ENCODE assay signal across 20 cellular contexts in the genomic region with DNA sequence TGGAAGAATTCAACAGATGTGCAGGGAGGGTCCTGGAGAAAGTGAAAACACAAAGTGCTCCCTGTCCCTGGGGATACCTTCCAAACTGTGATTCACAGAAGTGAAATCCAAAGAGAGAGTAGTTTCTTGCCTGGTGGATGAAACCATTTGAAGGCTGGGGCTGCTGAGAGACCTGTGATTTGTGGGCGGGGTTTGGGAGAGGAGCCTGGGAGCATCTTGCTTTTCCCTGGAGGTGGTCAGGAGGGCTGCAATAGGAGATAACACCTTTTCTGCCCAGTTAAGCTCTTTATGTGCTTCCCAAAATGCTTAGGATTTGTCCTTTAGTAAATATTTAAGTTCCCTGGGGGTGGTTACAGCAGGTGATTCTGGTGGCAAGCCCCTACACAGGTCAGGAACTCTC.
DNase-seq lines count a peak whose midpoint lies in the region; ATAC-seq and TF ChIP-seq lines count a peak whose summit lies in the region.
"Had no signal": no experiment of that assay in that cellular context is flagged by ENCODE, and none has a peak within 500 bp of the region (broad histone marks: within the 10 kb centered on the region; RNA-seq: fewer than 3 reads in every experiment).

No MANE protein-coding gene starts in this region.

- no peak overlapping the region for H2BK15ac ChIP-seq in mesendoderm (replicated peaks; ENCODE audit: low read depth)

- H4K5ac ChIP-seq in mesendoderm (ENCODE audit: low read length): no peak overlapping the region

- no peaks in the 10 kb centered on the region for H3K79me2 ChIP-seq in mesendoderm (ENCODE audit: control insufficient read depth, insufficient read depth, low read length)

- H3K27ac ChIP-seq in endodermal cell (ENCODE audit: low read depth, low read length): no peak overlapping the region
- H3K27ac ChIP-seq in mesendoderm (ENCODE audit: low read depth, low read length): no peak overlapping the region
- H3K27ac ChIP-seq: 22Rv1, Peyer's patch had no signal

- no peak overlapping the region for H3K56ac ChIP-seq in mesendoderm (ENCODE audit: low read length)

- H3K4ac ChIP-seq in mesendoderm (ENCODE audit: low read depth, low read length): no peak overlapping the region

- H3K36me3 ChIP-seq in endodermal cell (ENCODE audit: control insufficient read depth, insufficient read depth, low read length): no peaks in the 10 kb centered on the region
- H3K36me3 ChIP-seq in mesendoderm (ENCODE audit: control insufficient read depth, insufficient read depth, low read length): no peaks in the 10 kb centered on the region
- H3K36me3 ChIP-seq: Peyer's patch had no signal

- no peak overlapping the region for H3K4me3 Mint-ChIP-seq in endodermal cell
- H3K4me3 Mint-ChIP-seq: CD8-positive, alpha-beta T cell; IgD-negative memory B cell had no signal

- H3K4me3 ChIP-seq in endodermal cell (ENCODE audit: low read length): no peak overlapping the region
- no peak overlapping the region for H3K4me3 ChIP-seq in mesendoderm (ENCODE audit: low read length)
- H3K4me3 ChIP-seq: Peyer's patch had no signal

- H3K4me2 ChIP-seq in mesendoderm (ENCODE audit: low read length): no peak overlapping the region

- no peaks in the 10 kb centered on the region for H3K27me3 ChIP-seq in endodermal cell (ENCODE audit: control insufficient read depth, insufficient read depth, low read length, poor library complexity, severe bottlenecking)
- H3K27me3 ChIP-seq in mesendoderm (ENCODE audit: insufficient read depth, low read length, poor library complexity): no peaks in the 10 kb centered on the region
- H3K27me3 ChIP-seq: Peyer's patch had no signal

- no peaks in the 10 kb centered on the region for H3K9me3 Mint-ChIP-seq in endodermal cell
- H3K9me3 Mint-ChIP-seq: CD8-positive, alpha-beta T cell; IgD-negative memory B cell had no signal

- H3K4me1 ChIP-seq in endodermal cell (ENCODE audit: control insufficient read depth, insufficient read depth, low read length): no peaks in the 10 kb centered on the region
- H3K4me1 ChIP-seq in mesendoderm (ENCODE audit: control insufficient read depth, low read depth, low read length): no peaks in the 10 kb centered on the region
- H3K4me1 ChIP-seq: Peyer's patch had no signal

- no peak overlapping the region for H2BK5ac ChIP-seq in mesendoderm (ENCODE audit: low read length)

- intact Hi-C loops in sciatic nerve (cut with DNase I): no loop called here

- no peak overlapping the region for H2BK120ac ChIP-seq in mesendoderm (ENCODE audit: low read depth, low read length)

- H3K27ac Mint-ChIP-seq in endodermal cell: no peak overlapping the region
- H3K27ac Mint-ChIP-seq: CD8-positive, alpha-beta T cell; IgD-negative memory B cell had no signal

- H4K8ac ChIP-seq in mesendoderm (ENCODE audit: low read depth, low read length): no peak overlapping the region

- DNase-seq in NCI-H1417 (lab: John Stamatoyannopoulos, UW) (peak in 2 of 3 experiments; percentile 9 to 42), NCI-H1417 treated with DMSO at 0.1 percent for 48 hours (lab: John Stamatoyannopoulos, UW) (no peak), NCI-H146 (lab: John Stamatoyannopoulos, UW) (peak; percentile 67), endodermal cell (peak; percentile 86), mesendoderm (peak; percentile 68), UCSD-AML1 (lab: John Stamatoyannopoulos, UW; ENCODE audit: unreplicated experiment) (no peak), sciatic nerve (ENCODE audit: low spot score) (no peak)
- no peak for DNase-seq in stimulated activated CD4-positive, alpha-beta T cell treated with anti-CD3 and anti-CD28 coated beads, Interleukin-1b, Interleukin-23, amount 100 ng/mL, for 48 hours
- DNase-seq: ACHN; C1 segment of cervical spinal cord; CD8-positive, alpha-beta T cell; DND-41; GOT3; NCI-H2029; NCI-H446 treated with DMSO at 0.1 percent for 48 hours; NCI-H526 treated with DMSO at 0.1 percent for 48 hours; Peyer's patch; T-helper 1 cell had no signal

- TF ChIP-seq CTCF in endodermal cell (conservative IDR thresholded peaks at IDR 0.05): peak; percentile 51

- no peak overlapping the region for H3K18ac ChIP-seq in mesendoderm (ENCODE audit: low read length)

- H3K9ac ChIP-seq in endodermal cell (ENCODE audit: extremely low read depth, low read length, poor library complexity, severe bottlenecking): no peak overlapping the region
- H3K9ac ChIP-seq in mesendoderm (ENCODE audit: low read length): no peak overlapping the region

- H3K79me1 ChIP-seq in mesendoderm (ENCODE audit: low read length): no peaks in the 10 kb centered on the region

- ATAC-seq in sciatic nerve: no peak
- ATAC-seq: CD8-positive, alpha-beta T cell had no signal

- peaks cover under 1% of the 10 kb centered on the region for H3K9me3 ChIP-seq in endodermal cell (ENCODE audit: control insufficient read depth, low read length)
- H3K9me3 ChIP-seq: Peyer's patch had no signal

- no peak overlapping the region for H2AK5ac ChIP-seq in mesendoderm (ENCODE audit: low read length)

- no peaks in the 10 kb centered on the region for H3K36me3 Mint-ChIP-seq in endodermal cell (ENCODE audit: low read depth)
- H3K36me3 Mint-ChIP-seq: CD8-positive, alpha-beta T cell; IgD-negative memory B cell had no signal

- no peak overlapping the region for H3K23ac ChIP-seq in mesendoderm (ENCODE audit: low read length)

- 57 to 65% methylated on average over 1 of the region's 1 CpG for WGBS in endodermal cell (ENCODE audit: insufficient coverage in 1 of 2, insufficient read length in 1 of 2), 2 experiments
- WGBS in mesendoderm (ENCODE audit: extremely low coverage, insufficient coverage, low lambda C conversion rate): no CpG with 5 or more reads among the region's 1 CpG

- H3K27me3 Mint-ChIP-seq in endodermal cell (ENCODE audit: insufficient read depth): peaks cover 6% of the 10 kb centered on the region

- peaks cover 16% of the 10 kb centered on the region for H3K4me1 Mint-ChIP-seq in endodermal cell
- H3K4me1 Mint-ChIP-seq: IgD-negative memory B cell had no signal

Comparison
In these comparisons a context has a peak if more than half of its experiments do, and no peak if none do; other contexts are left out.
1. DNase-seq: peak in NCI-H1417 (2 of 3), NCI-H146 (single experiment), endodermal cell (single experiment) and mesendoderm (single experiment); none in NCI-H1417 treated with DMSO at 0.1 percent for 48 hours (single experiment), UCSD-AML1 (single experiment), stimulated activated CD4-positive, alpha-beta T cell treated with anti-CD3 and anti-CD28 coated beads, Interleukin-1b, Interleukin-23, amount 100 ng/mL, for 48 hours (single experiment) and sciatic nerve (single experiment).